1 cellular context compared by ENCODE assay signal in genomic region chr5:77623341-77623740, GRCh38.
TF ChIP-seq lines count a peak whose summit lies in the region.

No MANE protein-coding gene starts in this region.

TF ChIP-seq in GM12878, 131 proteins besides CTCF, POLR2A, EP300 and RAD21 (continued from another document):
- TF ChIP-seq HSF1 (IDR thresholded peaks at IDR 0.05; ENCODE audit: low read depth, low read length), result no peak
- TF ChIP-seq RUNX3 (IDR thresholded peaks at IDR 0.05; ENCODE audit: low read length), result peak; percentile 11; the same call in 1 of the 2 replicates
- no peak for TF ChIP-seq CUX1 (IDR thresholded peaks at IDR 0.05; ENCODE audit: insufficient replicate concordance, low read depth, low read length)
- no peak for TF ChIP-seq BHLHE40 (IDR thresholded peaks at IDR 0.05; ENCODE audit: borderline replicate concordance in 1 of 2, low read depth in 2 of 2, low read length in 1 of 2)
- no peak for TF ChIP-seq PAX8 (IDR thresholded peaks at IDR 0.05)
- TF ChIP-seq POLR2AphosphoS2 (IDR thresholded peaks at IDR 0.05; ENCODE audit: low read depth, low read length), result no peak
- TF ChIP-seq RFX5 (IDR thresholded peaks at IDR 0.05; ENCODE audit: low read depth, low read length), result no peak
- TF ChIP-seq ZNF687 (IDR thresholded peaks at IDR 0.05), result no peak
- no peak for TF ChIP-seq KAT2A (conservative IDR thresholded peaks at IDR 0.05; ENCODE audit: control insufficient read depth, low read depth, low read length)
- TF ChIP-seq NFIC (IDR thresholded peaks at IDR 0.05; ENCODE audit: low read depth, low read length), result peak; percentile 43; the same call in 1 of the 2 replicates
- TF ChIP-seq BCL3 (IDR thresholded peaks at IDR 0.05; ENCODE audit: borderline replicate concordance, insufficient read depth, low read depth, low read length, poor library complexity, severe bottlenecking), result no peak
- TF ChIP-seq MTA3 (IDR thresholded peaks at IDR 0.05; ENCODE audit: borderline replicate concordance, low read length), result no peak
- no peak for TF ChIP-seq ATF7 (IDR thresholded peaks at IDR 0.05; ENCODE audit: low read depth)
- no peak for TF ChIP-seq ZBTB40 (IDR thresholded peaks at IDR 0.05; ENCODE audit: borderline replicate concordance)
- no peak for TF ChIP-seq TCF7 (IDR thresholded peaks at IDR 0.05; ENCODE audit: borderline replicate concordance)
TF ChIP-seq in GM12878: peak in this region for 3.
